Comparison of ENCODE assay signal across 20 cellular contexts in genomic region chr17:63758428-63758827, GRCh38. TPM values are rescaled to one million over a fixed set of nuclear protein-coding genes. Genes with fewer than 3 reads are reported as not detected.
DNase-seq lines count a peak whose midpoint lies in the region; ATAC-seq, FAIRE-seq and TF ChIP-seq lines count a peak whose summit lies in the region.
"Had no signal": no experiment of that assay in that cellular context is flagged by ENCODE, and none has a peak within 500 bp of the region (broad histone marks: within the 10 kb centered on the region; RNA-seq: fewer than 3 reads in every experiment).

No MANE protein-coding gene starts in this region.

- peak overlapping the region in 2 of 3 donors; percentile 64 to 70 for H3K27ac Mint-ChIP-seq in CD4-positive, CD25-positive, alpha-beta regulatory T cell
- H3K27ac Mint-ChIP-seq in endodermal cell = peak overlapping the region; percentile 32
- H3K27ac Mint-ChIP-seq in naive thymus-derived CD8-positive, alpha-beta T cell = peak overlapping the region in 1 of 10 donors; percentile 25
- no peak overlapping the region for H3K27ac Mint-ChIP-seq in T-helper 17 cell
- H3K27ac Mint-ChIP-seq: CD4-positive, alpha-beta T cell; HFFc6; IgD-negative memory B cell had no signal

- no peak overlapping the region for H3K4me3 ChIP-seq in CD4-positive, CD25-positive, alpha-beta regulatory T cell (ENCODE audit: low read depth, low read length)
- H3K4me3 ChIP-seq in GM12878 (no peak overlapping the region), endodermal cell (ENCODE audit: low read length) (no peak overlapping the region)

- no peaks in the 10 kb centered on the region for H3K27me3 ChIP-seq in CD4-positive, CD25-positive, alpha-beta regulatory T cell (ENCODE audit: control insufficient read depth, insufficient read depth, low read length)
- H3K27me3 ChIP-seq in GM12878 (replicated peaks in 1 of 2; ENCODE audit: control insufficient read depth in 2 of 2, insufficient read depth in 2 of 2, low read length in 1 of 2) (no peaks in the 10 kb centered on the region), endodermal cell (ENCODE audit: control insufficient read depth, insufficient read depth, low read length, poor library complexity, severe bottlenecking) (no peaks in the 10 kb centered on the region)
- H3K27me3 ChIP-seq: BE2C had no signal

- in situ Hi-C loops in GM12878 (cut with MboI) = no loop called here

- no peak overlapping the region for H3K27ac ChIP-seq in CD4-positive, CD25-positive, alpha-beta regulatory T cell (ENCODE audit: insufficient read depth, low read length, poor library complexity, severe bottlenecking)
- H3K27ac ChIP-seq in GM12878 (ENCODE audit: control insufficient read depth, insufficient read depth) = no peak overlapping the region
- no peak overlapping the region for H3K27ac ChIP-seq in endodermal cell (ENCODE audit: low read depth, low read length)

- intact Hi-C loops in GM12878 (cut with micrococcal nuclease; ENCODE audit: unreplicated experiment) = no loop called here

- peaks cover 0 to 6% (median 4%) of the 10 kb centered on the region in 4 donors for H3K4me1 Mint-ChIP-seq in CD4-positive, CD25-positive, alpha-beta regulatory T cell
- H3K4me1 Mint-ChIP-seq in endodermal cell (no peaks in the 10 kb centered on the region), T-helper 17 cell (no peaks in the 10 kb centered on the region)
- H3K4me1 Mint-ChIP-seq in naive thymus-derived CD8-positive, alpha-beta T cell = peaks cover 0 to 14% (median 3%) of the 10 kb centered on the region in 4 donors

- no peak overlapping the region for H3K4me3 Mint-ChIP-seq in CD4-positive, CD25-positive, alpha-beta regulatory T cell
- H3K4me3 Mint-ChIP-seq in endodermal cell = no peak overlapping the region
- no peak overlapping the region for H3K4me3 Mint-ChIP-seq in naive thymus-derived CD8-positive, alpha-beta T cell
- H3K4me3 Mint-ChIP-seq in T-helper 17 cell = no peak overlapping the region
- H3K4me3 Mint-ChIP-seq: CD4-positive, alpha-beta T cell; HFFc6; IgD-negative memory B cell had no signal

- H3K4me1 ChIP-seq in CD4-positive, CD25-positive, alpha-beta regulatory T cell (ENCODE audit: control insufficient read depth, insufficient read depth, low read length, poor library complexity, severe bottlenecking) = no peaks in the 10 kb centered on the region
- H3K4me1 ChIP-seq in GM12878 (ENCODE audit: control insufficient read depth, insufficient read depth, low read length) = no peaks in the 10 kb centered on the region; the same call in 1 of the 2 replicates
- no peaks in the 10 kb centered on the region for H3K4me1 ChIP-seq in endodermal cell (ENCODE audit: control insufficient read depth, insufficient read depth, low read length)
- H3K4me1 ChIP-seq: BE2C had no signal

- WGBS in GM12878 (ENCODE audit: insufficient coverage, insufficient replicate concordance, low lambda C conversion rate, missing lambda C conversion rate) = 98% methylated on average over 2 of the region's 2 CpGs
- 100% methylated on average over 1 of the region's 2 CpGs; no CpG with 5 or more reads in 1 of the 2 experiments for WGBS in endodermal cell (ENCODE audit: insufficient coverage in 1 of 2, insufficient read length in 1 of 2), 2 experiments

- H3K9me3 Mint-ChIP-seq in CD4-positive, CD25-positive, alpha-beta regulatory T cell = no peaks in the 10 kb centered on the region
- no peaks in the 10 kb centered on the region for H3K9me3 Mint-ChIP-seq in endodermal cell
- H3K9me3 Mint-ChIP-seq in naive thymus-derived CD8-positive, alpha-beta T cell = no peaks in the 10 kb centered on the region
- H3K9me3 Mint-ChIP-seq: CD4-positive, alpha-beta T cell; HFFc6; IgD-negative memory B cell had no signal

- no peak for ATAC-seq in CD4-positive, CD25-positive, alpha-beta regulatory T cell (ENCODE audit: low read depth in 2 of 2)
- no peak for ATAC-seq in GM12878
- no peak for ATAC-seq in naive thymus-derived CD8-positive, alpha-beta T cell
- no peak for ATAC-seq in T-helper 17 cell
- ATAC-seq: HCT116 had no signal

- POLR2A ChIA-PET in GM12878 (lab: Charles Lee) = no interaction called here
- POLR2A ChIA-PET in naive thymus-derived CD8-positive, alpha-beta T cell (lab: Charles Lee) = interaction anchor here (0.6 to 2.0 kb wide), 2 partner anchors 15 to 36 kb away, joined by 4 to 8 read pairs; partner anchors contain the start of gene CCDC47

- H3K36me3 Mint-ChIP-seq in CD4-positive, CD25-positive, alpha-beta regulatory T cell = peaks cover 31% of the 10 kb centered on the region
- H3K36me3 Mint-ChIP-seq in endodermal cell (ENCODE audit: low read depth) (peaks cover 73% of the 10 kb centered on the region), T-helper 17 cell (ENCODE audit: low read depth) (peaks cover 2% of the 10 kb centered on the region)
- peaks cover 0 to 90% (median 21%) of the 10 kb centered on the region in 3 donors for H3K36me3 Mint-ChIP-seq in naive thymus-derived CD8-positive, alpha-beta T cell

- H3K9ac ChIP-seq in GM12878 (ENCODE audit: control insufficient read depth, insufficient read depth, low read length) (no peak overlapping the region), endodermal cell (ENCODE audit: extremely low read depth, low read length, poor library complexity, severe bottlenecking) (no peak overlapping the region)

- no peak for TF ChIP-seq CTCF in GM12878 (IDR thresholded peaks at IDR 0.05 in 2 of 3, conservative IDR thresholded peaks at IDR 0.05 in 1 of 3; ENCODE audit: control insufficient read depth in 2 of 3, extremely low read depth in 1 of 3, insufficient read depth in 1 of 3, low read depth in 3 of 3, low read length in 3 of 3)
- no peak for TF ChIP-seq CTCF in endodermal cell (conservative IDR thresholded peaks at IDR 0.05)

- no peak for TF ChIP-seq POLR2A in GM12878 (IDR thresholded peaks at IDR 0.05; ENCODE audit: low read depth, low read length)

- SMC1A ChIA-PET in GM12878 (lab: Charles Lee; ENCODE audit: uncharacterized antibody, unreplicated experiment) = interaction anchor here (1.1 to 2.0 kb wide), 3 partner anchors 9 to 84 kb away, joined by 3 to 8 read pairs (median 5); no protein-coding TSS in a partner anchor

- no peak overlapping the region for H2AFZ ChIP-seq in GM12878 (ENCODE audit: control insufficient read depth, low read depth, low read length)

- H3K4me2 ChIP-seq in GM12878 (ENCODE audit: control insufficient read depth, insufficient read depth) = no peak overlapping the region

- no peak for FAIRE-seq in GM12878 (lab: Jason Lieb, UNC)
- FAIRE-seq: A204.1, HTR-8/SVneo had no signal

- H4K20me1 ChIP-seq in GM12878 (ENCODE audit: control insufficient read depth, insufficient read depth) = no peaks in the 10 kb centered on the region

- no peaks in the 10 kb centered on the region for H3K9me3 ChIP-seq in CD4-positive, CD25-positive, alpha-beta regulatory T cell (ENCODE audit: control insufficient read depth in 2 of 2, low read length in 2 of 2)
- no peaks in the 10 kb centered on the region for H3K9me3 ChIP-seq in GM12878 (replicated peaks; ENCODE audit: control insufficient read depth, insufficient read depth, low read length)
- H3K9me3 ChIP-seq in endodermal cell (ENCODE audit: control insufficient read depth, low read length) = no peaks in the 10 kb centered on the region
- no peaks in the 10 kb centered on the region for H3K9me3 ChIP-seq in T-helper 17 cell (ENCODE audit: control insufficient read depth, low read length, poor library complexity, severe bottlenecking)
- H3K9me3 ChIP-seq: BE2C had no signal

- H3K36me3 ChIP-seq in CD4-positive, CD25-positive, alpha-beta regulatory T cell (ENCODE audit: control insufficient read depth, insufficient read depth, low read length) = peaks cover 82% of the 10 kb centered on the region
- H3K36me3 ChIP-seq in GM12878 (ENCODE audit: control insufficient read depth in 2 of 2, insufficient read depth in 2 of 2, low read length in 1 of 2) (peaks cover 11 to 34% of the 10 kb centered on the region in 2 experiments), endodermal cell (ENCODE audit: control insufficient read depth, insufficient read depth, low read length) (peaks cover 85% of the 10 kb centered on the region)

- CTCF ChIA-PET in GM12878 (lab: Yijun Ruan, JAX) = interaction anchor here (0.9 kb wide), 1 partner anchor 13 kb away, joined by 3 read pairs; no protein-coding TSS in a partner anchor

- TF ChIP-seq RAD21 in GM12878 (IDR thresholded peaks at IDR 0.05; ENCODE audit: insufficient read depth, low read depth, low read length) = no peak

- DNase-seq in CD4-positive, CD25-positive, alpha-beta regulatory T cell = no peak
- DNase-seq in GM12878 (ENCODE audit: low read depth, low spot score) (no peak), endodermal cell (no peak), T-helper 17 cell (no peak)
- DNase-seq in naive thymus-derived CD8-positive, alpha-beta T cell = no peak
- DNase-seq: ACHN; BE2C; C1 segment of cervical spinal cord; CD4-positive, alpha-beta T cell; DMS153; DMS79; GDM1; GOT3; H7; HFFc6; KG1 had no signal

- TSS peak; percentile 18 for BruUV-seq in GM12878 (replicated peaks; lab: Mats Ljungman, UMichigan)

- peaks cover 2% of the 10 kb centered on the region; the same call in 1 of the 2 replicates for H3K79me2 ChIP-seq in GM12878 (ENCODE audit: control insufficient read depth, insufficient read depth, low read length)

- no peaks in the 10 kb centered on the region for H3K27me3 Mint-ChIP-seq in CD4-positive, CD25-positive, alpha-beta regulatory T cell
- H3K27me3 Mint-ChIP-seq in endodermal cell (ENCODE audit: insufficient read depth) (no peaks in the 10 kb centered on the region), T-helper 17 cell (no peaks in the 10 kb centered on the region)
- no peaks in the 10 kb centered on the region for H3K27me3 Mint-ChIP-seq in naive thymus-derived CD8-positive, alpha-beta T cell
- H3K27me3 Mint-ChIP-seq: CD4-positive, alpha-beta T cell; IgD-negative memory B cell had no signal

- TF ChIP-seq EP300 in GM12878 (IDR thresholded peaks at IDR 0.05; ENCODE audit: borderline replicate concordance in 1 of 2, control insufficient read depth in 1 of 2, low read depth in 2 of 2, low read length in 2 of 2) = no peak

- RAD21 ChIA-PET in GM12878 (lab: Charles Lee; ENCODE audit: unreplicated experiment) = no interaction called here

RNA-seq across cellular contexts. Expression of gene CCDC47, which starts 15.0 kb away (rescaled TPM):
- total RNA-seq in CD4-positive, CD25-positive, alpha-beta regulatory T cell = 35.4 TPM
- 10 to 100 TPM; 35.7 to 47.9 (median 41.3) TPM for polyA plus RNA-seq in CD4-positive, CD25-positive, alpha-beta regulatory T cell
- total RNA-seq in GM12878 (2013; cell fraction: nucleolus; rRNA removed) = 75.2 and 76.4 TPM in 2 replicates
- 41.3 and 44.3 TPM in 2 replicates for total RNA-seq in GM12878 (2014; rRNA removed)
- total RNA-seq in GM12878 (2014; rRNA removed; fragmentation: Illumina TruSeq; extraction: Trizol) = 70.5 and 79.2 TPM in 2 replicates
- total RNA-seq in GM12878 (2021) = 59.2 and 63.9 TPM in 2 replicates
- polyA plus RNA-seq in GM12878 (2011; ENCODE audit: low read depth) = 38.9 TPM
- 67.9 and 92.7 TPM in 2 replicates for polyA plus RNA-seq in GM12878 (2011; rRNA removed)
- 32.4 and 34.2 TPM in 2 replicates for polyA plus RNA-seq in GM12878 (2011; cell fraction: cytosol; rRNA removed)
- 23.8 and 24.3 TPM in 2 replicates for polyA plus RNA-seq in GM12878 (2011; cell fraction: nucleus; rRNA removed)
- polyA plus RNA-seq in GM12878 (2012) = 43.0 and 51.1 TPM in 2 replicates
- polyA plus RNA-seq in GM12878 (2014; fragmentation: Illumina TruSeq; extraction: Trizol) = 81.4 and 108 TPM in 2 replicates
- polyA plus RNA-seq in GM12878 (2014; fragmentation: Nextera tagmentation; extraction: Ambion mirVana) = 10 to 100 TPM; 13.6 to 17.4 TPM
- polyA plus RNA-seq in GM12878 (2014; rRNA removed) = 52.2 and 56.8 TPM in 2 replicates
- polyA plus RNA-seq in GM12878 (2016; fragmentation: Nextera tagmentation; extraction: Ambion mirVana) = 10 to 100 TPM; 55.8 to 61.0 TPM
- polyA minus RNA-seq in GM12878 (2011; rRNA and poly(A)+ RNA removed) = 51.8 and 78.9 TPM in 2 replicates
- polyA minus RNA-seq in GM12878 (2011; cell fraction: cytosol; rRNA and poly(A)+ RNA removed) = 18.8 and 25.7 TPM in 2 replicates
- polyA minus RNA-seq in GM12878 (2011; cell fraction: nucleus; rRNA and poly(A)+ RNA removed) = 12.6 and 20.8 TPM in 2 replicates
- total RNA-seq in endodermal cell = 10 to 100 TPM; 57.3 to 65.7 TPM
- 63.2 TPM for polyA plus RNA-seq in endodermal cell (2013, experiment 1 of 2)
- polyA plus RNA-seq in endodermal cell (2013, experiment 2 of 2) = 55.8 TPM
- total RNA-seq in naive thymus-derived CD8-positive, alpha-beta T cell = 10 to 100 TPM; 29.5 to 34.9 TPM
- 10 to 100 TPM; 21.8 to 34.8 (median 26.0) TPM for polyA plus RNA-seq in naive thymus-derived CD8-positive, alpha-beta T cell
- total RNA-seq in T-helper 17 cell = 10 to 100 TPM; 32.6 to 33.5 TPM

RNA-seq across cellular contexts. Expression of gene DDX42, which starts 15.5 kb away (rescaled TPM):
- total RNA-seq in CD4-positive, CD25-positive, alpha-beta regulatory T cell = 94.3 TPM
- polyA plus RNA-seq in CD4-positive, CD25-positive, alpha-beta regulatory T cell = 10 to 100 TPM in 2 of 4 donors, 1 to 10 TPM in 2; 8.2 to 14.7 (median 11.4) TPM
- 272 and 296 TPM in 2 replicates for total RNA-seq in GM12878 (2013; cell fraction: nucleolus; rRNA removed)
- total RNA-seq in GM12878 (2014; rRNA removed) (55.4 and 67.6 TPM in 2 replicates), GM12878 (2014; rRNA removed; fragmentation: Illumina TruSeq; extraction: Trizol) (75.3 and 78.3 TPM in 2 replicates), GM12878 (2021) (92.9 and 109 TPM in 2 replicates), endodermal cell (100 to 1,000 TPM; 154 to 171 TPM), T-helper 17 cell (10 to 100 TPM; 81.6 to 93.6 TPM)
- polyA plus RNA-seq in GM12878 (2011; ENCODE audit: low read depth) = 59.2 TPM
- polyA plus RNA-seq in GM12878 (2011; rRNA removed) (127 and 154 TPM in 2 replicates), GM12878 (2014; fragmentation: Illumina TruSeq; extraction: Trizol) (147 and 173 TPM in 2 replicates), GM12878 (2014; fragmentation: Nextera tagmentation; extraction: Ambion mirVana) (10 to 100 TPM; 14.6 to 33.7 TPM), GM12878 (2014; rRNA removed) (104 and 122 TPM in 2 replicates), GM12878 (2016; fragmentation: Nextera tagmentation; extraction: Ambion mirVana) (10 to 100 TPM; 31.3 to 39.6 TPM)
- 51.1 and 58.4 TPM in 2 replicates for polyA plus RNA-seq in GM12878 (2011; cell fraction: cytosol; rRNA removed)
- polyA plus RNA-seq in GM12878 (2011; cell fraction: nucleus; rRNA removed) = 302 and 333 TPM in 2 replicates
- 72.2 and 82.1 TPM in 2 replicates for polyA plus RNA-seq in GM12878 (2012)
- polyA minus RNA-seq in GM12878 (2011; rRNA and poly(A)+ RNA removed) = 65.5 and 88.9 TPM in 2 replicates
- 25.4 and 26.9 TPM in 2 replicates for polyA minus RNA-seq in GM12878 (2011; cell fraction: cytosol; rRNA and poly(A)+ RNA removed)
- polyA minus RNA-seq in GM12878 (2011; cell fraction: nucleus; rRNA and poly(A)+ RNA removed) = 65.3 and 90.2 TPM in 2 replicates
- 105 TPM for polyA plus RNA-seq in endodermal cell (2013, experiment 1 of 2)
- 90.8 TPM for polyA plus RNA-seq in endodermal cell (2013, experiment 2 of 2)
- total RNA-seq in naive thymus-derived CD8-positive, alpha-beta T cell = 100 to 1,000 TPM; 169 to 175 TPM
- polyA plus RNA-seq in naive thymus-derived CD8-positive, alpha-beta T cell = 10 to 100 TPM in 2 of 3 donors, 1 to 10 TPM in 1; 8.9 to 18.5 (median 13.2) TPM

RNA-seq across cellular contexts. Expression of gene STRADA, which starts 16.8 kb away (rescaled TPM):
- 47.8 TPM for total RNA-seq in CD4-positive, CD25-positive, alpha-beta regulatory T cell
- polyA plus RNA-seq in CD4-positive, CD25-positive, alpha-beta regulatory T cell = 10 to 100 TPM; 20.0 to 31.9 (median 22.2) TPM
- total RNA-seq in GM12878 (2013; cell fraction: nucleolus; rRNA removed) = 194 and 198 TPM in 2 replicates
- total RNA-seq in GM12878 (2014; rRNA removed) (28.6 and 33.2 TPM in 2 replicates), GM12878 (2014; rRNA removed; fragmentation: Illumina TruSeq; extraction: Trizol) (30.8 and 32.8 TPM in 2 replicates), GM12878 (2021) (40.0 and 45.3 TPM in 2 replicates), endodermal cell (10 to 100 TPM; 49.7 to 73.1 TPM), T-helper 17 cell (10 to 100 TPM; 44.5 to 50.2 TPM)
- polyA plus RNA-seq in GM12878 (2011; ENCODE audit: low read depth) = 35.0 TPM
- polyA plus RNA-seq in GM12878 (2011; rRNA removed) (43.0 and 50.5 TPM in 2 replicates), GM12878 (2014; fragmentation: Illumina TruSeq; extraction: Trizol) (49.5 and 51.2 TPM in 2 replicates), GM12878 (2014; fragmentation: Nextera tagmentation; extraction: Ambion mirVana) (10 to 100 TPM; 13.3 to 15.6 TPM), GM12878 (2014; rRNA removed) (39.7 and 42.7 TPM in 2 replicates), GM12878 (2016; fragmentation: Nextera tagmentation; extraction: Ambion mirVana) (10 to 100 TPM; 50.0 to 54.1 TPM)
- 39.3 and 41.7 TPM in 2 replicates for polyA plus RNA-seq in GM12878 (2011; cell fraction: cytosol; rRNA removed)
- polyA plus RNA-seq in GM12878 (2011; cell fraction: nucleus; rRNA removed) = 88.9 and 97.6 TPM in 2 replicates
- 38.9 and 44.0 TPM in 2 replicates for polyA plus RNA-seq in GM12878 (2012)
- 38.4 and 42.4 TPM in 2 replicates for polyA minus RNA-seq in GM12878 (2011; rRNA and poly(A)+ RNA removed)
- 9.0 and 20.6 TPM in 2 replicates for polyA minus RNA-seq in GM12878 (2011; cell fraction: cytosol; rRNA and poly(A)+ RNA removed)
- polyA minus RNA-seq in GM12878 (2011; cell fraction: nucleus; rRNA and poly(A)+ RNA removed) = 27.2 and 43.3 TPM in 2 replicates
- 50.3 TPM for polyA plus RNA-seq in endodermal cell (2013, experiment 1 of 2)
- polyA plus RNA-seq in endodermal cell (2013, experiment 2 of 2) = 48.4 TPM
- total RNA-seq in naive thymus-derived CD8-positive, alpha-beta T cell = 10 to 100 TPM; 57.0 to 57.1 TPM
- polyA plus RNA-seq in naive thymus-derived CD8-positive, alpha-beta T cell = 10 to 100 TPM; 17.8 to 24.5 (median 23.6) TPM

RNA-seq across cellular contexts. Expression of gene LIMD2, which starts 58.5 kb away (rescaled TPM):
- 634 TPM for total RNA-seq in CD4-positive, CD25-positive, alpha-beta regulatory T cell
- polyA plus RNA-seq in CD4-positive, CD25-positive, alpha-beta regulatory T cell = 100 to 1,000 TPM; 408 to 478 (median 445) TPM
- total RNA-seq in GM12878 (2013; cell fraction: nucleolus; rRNA removed) = 116 and 138 TPM in 2 replicates
- total RNA-seq in GM12878 (2014; rRNA removed) (247 and 261 TPM in 2 replicates), GM12878 (2014; rRNA removed; fragmentation: Illumina TruSeq; extraction: Trizol) (75.5 and 81.3 TPM in 2 replicates), GM12878 (2021) (251 and 259 TPM in 2 replicates), endodermal cell (100 to 1,000 TPM in 1 of 2 donors, 10 to 100 TPM in 1; 97.5 to 111 TPM), T-helper 17 cell (100 to 1,000 TPM; 451 to 473 TPM)
- polyA plus RNA-seq in GM12878 (2011; ENCODE audit: low read depth) = 48.8 TPM
- polyA plus RNA-seq in GM12878 (2011; rRNA removed) (40.7 and 103 TPM in 2 replicates), GM12878 (2014; fragmentation: Illumina TruSeq; extraction: Trizol) (5.9 and 58.2 TPM in 2 replicates), GM12878 (2014; fragmentation: Nextera tagmentation; extraction: Ambion mirVana) (1 to 10 TPM; 1.1 to 5.0 TPM), GM12878 (2014; rRNA removed) (290 and 364 TPM in 2 replicates), GM12878 (2016; fragmentation: Nextera tagmentation; extraction: Ambion mirVana) (100 to 1,000 TPM; 307 to 339 TPM)
- polyA plus RNA-seq in GM12878 (2011; cell fraction: cytosol; rRNA removed) = 157 and 273 TPM in 2 replicates
- 564 and 586 TPM in 2 replicates for polyA plus RNA-seq in GM12878 (2011; cell fraction: nucleus; rRNA removed)
- 167 and 191 TPM in 2 replicates for polyA plus RNA-seq in GM12878 (2012)
- polyA minus RNA-seq in GM12878 (2011; rRNA and poly(A)+ RNA removed) = 24.1 and 63.2 TPM in 2 replicates
- polyA minus RNA-seq in GM12878 (2011; cell fraction: cytosol; rRNA and poly(A)+ RNA removed) = 44.1 and 64.9 TPM in 2 replicates
- polyA minus RNA-seq in GM12878 (2011; cell fraction: nucleus; rRNA and poly(A)+ RNA removed) = 154 and 220 TPM in 2 replicates
- polyA plus RNA-seq in endodermal cell (2013, experiment 1 of 2) = 119 TPM
- polyA plus RNA-seq in endodermal cell (2013, experiment 2 of 2) = 115 TPM
- total RNA-seq in naive thymus-derived CD8-positive, alpha-beta T cell = 100 to 1,000 TPM; 936 to 980 TPM
- 100 to 1,000 TPM; 390 to 700 (median 632) TPM for polyA plus RNA-seq in naive thymus-derived CD8-positive, alpha-beta T cell
